Comparison of ENCODE assay signal across 23 cellular contexts in the genomic region with DNA sequence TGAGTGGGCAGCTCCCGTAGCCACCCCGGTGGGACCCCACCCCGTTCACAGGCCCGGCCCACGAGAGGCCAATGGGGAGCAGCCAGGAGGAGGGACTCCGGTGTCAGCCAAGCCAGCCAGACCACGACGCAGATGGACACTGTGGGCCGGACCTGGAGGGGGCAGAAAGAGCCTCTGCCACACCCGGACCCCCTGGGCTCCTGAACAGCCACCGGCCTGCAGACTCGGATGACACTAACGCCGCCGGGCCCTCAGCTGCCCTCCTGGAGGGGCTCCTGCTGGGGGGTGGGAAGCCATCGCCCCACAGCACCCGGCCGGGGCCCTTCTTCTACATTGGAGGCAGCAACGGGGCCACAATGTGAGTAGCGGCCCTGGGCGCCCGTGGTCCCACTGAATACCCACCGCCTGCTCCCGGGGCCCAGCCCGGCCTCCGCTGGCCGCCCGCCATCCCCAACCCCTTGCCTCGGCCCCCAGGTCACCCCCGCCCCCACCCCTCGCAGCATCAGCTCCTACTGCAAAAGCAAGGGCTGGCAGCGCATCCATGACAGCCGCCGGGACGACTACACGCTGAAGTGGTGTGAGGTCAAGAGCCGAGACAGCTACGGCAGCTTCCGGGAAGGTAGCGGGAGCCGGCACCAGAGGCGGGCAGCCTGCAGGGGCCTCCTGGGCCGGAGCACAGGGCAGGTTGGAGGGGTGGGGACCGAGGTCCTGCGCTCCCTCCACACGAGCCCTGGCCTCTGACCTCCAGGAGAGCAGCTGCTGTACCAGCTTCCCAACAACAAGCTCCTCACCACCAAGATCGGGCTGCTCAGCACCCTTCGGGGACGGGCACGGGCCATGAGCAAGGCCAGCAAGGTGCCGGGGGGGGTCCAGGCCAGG. TPM values are rescaled to one million over a fixed set of nuclear protein-coding genes. Genes with fewer than 3 reads are reported as not detected.
DNase-seq lines count a peak whose midpoint lies in the region; ATAC-seq and TF ChIP-seq lines count a peak whose summit lies in the region.
"Had no signal": no experiment of that assay in that cellular context is flagged by ENCODE, and none has a peak within 500 bp of the region (broad histone marks: within the 10 kb centered on the region; RNA-seq: fewer than 3 reads in every experiment).

No MANE protein-coding gene starts in this region.

- no peak overlapping the region for H3K27ac Mint-ChIP-seq in stimulated activated memory B cell treated with anti-CD40 and anti-IgM and Interleukin-4, amounts not matched to agents 10 μg/mL and 1 μg/mL and 100 μg/mL, for 72 hours
- H3K27ac Mint-ChIP-seq: activated naive CD8-positive, alpha-beta T cell treated with anti-CD3 and anti-CD28 coated beads for 36 hours; activated T-cell treated with anti-CD3 and anti-CD28 coated beads, Interleukin-2, amount 50 U/mL, for 24 hours; T-helper 2 cell treated with Interferon-gamma antibody and Interleukin-4, amounts not matched to agents 5 μg/mL and 100 μg/mL, for 36 hours had no signal

- POLR2A ChIA-PET in SK-N-SH (lab: Yijun Ruan, JAX): no interaction called here

- peaks cover 65% of the 10 kb centered on the region for H3K27me3 Mint-ChIP-seq in stimulated activated memory B cell treated with anti-CD40 and anti-IgM and Interleukin-4, amounts not matched to agents 10 μg/mL and 1 μg/mL and 100 μg/mL, for 72 hours

- peak; percentile 37 for DNase-seq in SK-N-SH
- DNase-seq in left cardiac atrium: peak; percentile 20
- DNase-seq in SKM-1 treated with dmso at 0.1 percent for 144 hours (lab: John Stamatoyannopoulos, UW; ENCODE audit: unreplicated experiment): no peak
- no peak for DNase-seq in activated CD4-positive, alpha-beta T cell treated with anti-CD3 and anti-CD28 coated beads for 4 hours
- DNase-seq: activated CD4-positive, alpha-beta T cell treated with anti-CD3 and anti-CD28 coated beads, Interleukin-2, amount 50 U/mL, for 1 hour; activated naive CD8-positive, alpha-beta T cell treated with anti-CD3 and anti-CD28 coated beads for 36 hours; activated T-cell treated with anti-CD3 and anti-CD28 coated beads, Interleukin-2, amount 50 U/mL, for 24 hours; CD4-positive, alpha-beta memory T cell; effector memory CD4-positive, alpha-beta T cell; EL; NCI-H82; retina; stimulated activated CD4-positive, alpha-beta T cell treated with anti-CD3 and anti-CD28 coated beads, Interleukin-1b, Interleukin-23, amount 100 ng/mL, for 48 hours had no signal

- H3F3A ChIP-seq in SK-N-SH (replicated peaks; ENCODE audit: insufficient read depth): no peaks in the 10 kb centered on the region

- H3K9me3 ChIP-seq in SK-N-SH: no peaks in the 10 kb centered on the region
- H3K9me3 ChIP-seq: A549, breast epithelium, HAP-1 had no signal

- no peaks in the 10 kb centered on the region for H3K4me1 ChIP-seq in SK-N-SH (ENCODE audit: control insufficient read depth in 1 of 2, insufficient read depth in 2 of 2, low read depth in 1 of 2, low read length in 1 of 2)
- H3K4me1 ChIP-seq: A549, breast epithelium, HAP-1 had no signal

- H4K20me1 ChIP-seq in SK-N-SH (ENCODE audit: insufficient read depth): no peaks in the 10 kb centered on the region

- ATAC-seq in SK-N-SH treated with all-trans-retinoic acid at 6 μM for 48 hours (no peak), left cardiac atrium (no peak)
- peak; percentile 1 for ATAC-seq in stimulated activated memory B cell treated with anti-CD40 and anti-IgM and Interleukin-4, amounts not matched to agents 10 μg/mL and 1 μg/mL and 100 μg/mL, for 72 hours
- ATAC-seq: A549 had no signal

- no peak overlapping the region for H3K4me2 ChIP-seq in SK-N-SH
- H3K4me2 ChIP-seq: A549 had no signal

- TF ChIP-seq RAD21 in SK-N-SH (IDR thresholded peaks at IDR 0.05; ENCODE audit: low read length): no peak

- 61% methylated on average over 8 of the region's 51 CpGs for WGBS in SK-N-SH (ENCODE audit: low lambda C conversion rate)

- no peak overlapping the region for H3K4me3 Mint-ChIP-seq in stimulated activated memory B cell treated with anti-CD40 and anti-IgM and Interleukin-4, amounts not matched to agents 10 μg/mL and 1 μg/mL and 100 μg/mL, for 72 hours
- H3K4me3 Mint-ChIP-seq: activated naive CD8-positive, alpha-beta T cell treated with anti-CD3 and anti-CD28 coated beads for 36 hours; activated T-cell treated with anti-CD3 and anti-CD28 coated beads, Interleukin-2, amount 50 U/mL, for 24 hours; CD4-positive, alpha-beta memory T cell; nephron; T-helper 2 cell treated with Interferon-gamma antibody and Interleukin-4, amounts not matched to agents 5 μg/mL and 100 μg/mL, for 36 hours had no signal

- H3K36me3 Mint-ChIP-seq in stimulated activated memory B cell treated with anti-CD40 and anti-IgM and Interleukin-4, amounts not matched to agents 10 μg/mL and 1 μg/mL and 100 μg/mL, for 72 hours: no peaks in the 10 kb centered on the region
- H3K36me3 Mint-ChIP-seq: activated naive CD8-positive, alpha-beta T cell treated with anti-CD3 and anti-CD28 coated beads for 36 hours; CD4-positive, alpha-beta memory T cell had no signal

- no peaks in the 10 kb centered on the region for H3K9me3 Mint-ChIP-seq in stimulated activated memory B cell treated with anti-CD40 and anti-IgM and Interleukin-4, amounts not matched to agents 10 μg/mL and 1 μg/mL and 100 μg/mL, for 72 hours
- H3K9me3 Mint-ChIP-seq: activated naive CD8-positive, alpha-beta T cell treated with anti-CD3 and anti-CD28 coated beads for 36 hours; activated T-cell treated with anti-CD3 and anti-CD28 coated beads, Interleukin-2, amount 50 U/mL, for 24 hours; nephron; T-helper 2 cell treated with Interferon-gamma antibody and Interleukin-4, amounts not matched to agents 5 μg/mL and 100 μg/mL, for 36 hours had no signal

- H3K9me2 ChIP-seq in SK-N-SH: no peaks in the 10 kb centered on the region

- no peak overlapping the region for H2AFZ ChIP-seq in SK-N-SH (ENCODE audit: low read depth)

- no peak for TF ChIP-seq EP300 in SK-N-SH (IDR thresholded peaks at IDR 0.05; ENCODE audit: borderline replicate concordance in 1 of 2, low read depth in 1 of 2, low read length in 1 of 2)

- intact Hi-C loops in left cardiac atrium (cut with DNase I): no loop called here

- no peak overlapping the region for H3K9ac ChIP-seq in SK-N-SH

- no peak overlapping the region for H3K4me3 ChIP-seq in SK-N-SH (ENCODE audit: low read depth in 2 of 2, low read length in 1 of 2)
- H3K4me3 ChIP-seq: A549, breast epithelium, HAP-1 had no signal

- CTCF ChIA-PET in SK-N-SH (lab: Yijun Ruan, JAX): interaction anchor here (0.6 kb wide), 1 partner anchor 219 kb away, joined by 3 read pairs; a partner anchor contains a TSS

- no peak for TF ChIP-seq CTCF in SK-N-SH (IDR thresholded peaks at IDR 0.05)

- H3K4me1 Mint-ChIP-seq in stimulated activated memory B cell treated with anti-CD40 and anti-IgM and Interleukin-4, amounts not matched to agents 10 μg/mL and 1 μg/mL and 100 μg/mL, for 72 hours: peaks cover 39% of the 10 kb centered on the region

- no peaks in the 10 kb centered on the region for H3K36me3 ChIP-seq in SK-N-SH (replicated peaks in 1 of 2; ENCODE audit: control insufficient read depth in 1 of 2, insufficient read depth in 2 of 2, low read length in 1 of 2)
- H3K36me3 ChIP-seq: breast epithelium, HAP-1 had no signal

- H3K27ac ChIP-seq in SK-N-SH (ENCODE audit: low read depth in 2 of 2, low read length in 1 of 2): no peak overlapping the region
- H3K27ac ChIP-seq: A549, breast epithelium had no signal

- H3K79me2 ChIP-seq in SK-N-SH (ENCODE audit: insufficient read depth): no peaks in the 10 kb centered on the region

- no peaks in the 10 kb centered on the region for H3K27me3 ChIP-seq in SK-N-SH (ENCODE audit: insufficient read depth)
- H3K27me3 ChIP-seq: breast epithelium had no signal

TF ChIP-seq in SK-N-SH, 30 proteins besides CTCF, POLR2A, EP300 and RAD21 (continues in another document):
- TF ChIP-seq, protein P1, sequence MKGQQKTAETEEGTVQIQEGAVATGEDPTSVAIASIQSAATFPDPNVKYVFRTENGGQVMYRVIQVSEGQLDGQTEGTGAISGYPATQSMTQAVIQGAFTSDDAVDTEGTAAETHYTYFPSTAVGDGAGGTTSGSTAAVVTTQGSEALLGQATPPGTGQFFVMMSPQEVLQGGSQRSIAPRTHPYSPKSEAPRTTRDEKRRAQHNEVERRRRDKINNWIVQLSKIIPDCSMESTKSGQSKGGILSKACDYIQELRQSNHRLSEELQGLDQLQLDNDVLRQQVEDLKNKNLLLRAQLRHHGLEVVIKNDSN (IDR thresholded peaks at IDR 0.05; ENCODE audit: borderline replicate concordance, low read depth): no peak

TF ChIP-seq in SK-N-SH treated with all-trans-retinoic acid at 6 μM for 48 hours, 23 proteins besides CTCF, POLR2A, EP300 and RAD21:
- TF ChIP-seq GLIS3 (CRISPR knock-in tag; IDR thresholded peaks at IDR 0.05): no peak

RNA-seq across cellular contexts. Expression of a gene that starts 6.5 kb away (rescaled TPM):
- not detected in 2 replicates for polyA plus RNA-seq in SK-N-SH (2012; rRNA removed)
- not detected in 2 replicates for polyA plus RNA-seq in SK-N-SH (2012; cell fraction: cytosol; rRNA removed)
- polyA plus RNA-seq in SK-N-SH (2012; cell fraction: nucleus; rRNA removed): not detected in 2 replicates
- not detected for total RNA-seq in left cardiac atrium
- total RNA-seq: activated naive CD8-positive, alpha-beta T cell treated with anti-CD3 and anti-CD28 coated beads for 36 hours; CD4-positive, alpha-beta memory T cell; liver; RPMI7951; temporal lobe had no signal
- polyA plus RNA-seq: A549, liver had no signal

RNA-seq across cellular contexts. Expression of a gene that starts 26.2 kb away (rescaled TPM):
- 0.05 TPM in 1 of 2 replicates, not detected in the other for polyA plus RNA-seq in SK-N-SH (2012; rRNA removed)
- polyA plus RNA-seq in SK-N-SH (2012; cell fraction: cytosol; rRNA removed): 0.03 and 0.06 TPM in 2 replicates
- 0.41 TPM in 1 of 2 replicates, not detected in the other for polyA plus RNA-seq in SK-N-SH (2012; cell fraction: nucleus; rRNA removed)
- under 1 TPM in 1 of 2 donors, not detected in 1; 0.44 TPM for total RNA-seq in left cardiac atrium
- total RNA-seq: RPMI7951, temporal lobe had no signal
- polyA plus RNA-seq: A549 had no signal

RNA-seq across cellular contexts. Expression of a gene that starts 33.7 kb away (rescaled TPM):
- polyA plus RNA-seq in SK-N-SH (2012; rRNA removed): not detected in 2 replicates
- not detected in 2 replicates for polyA plus RNA-seq in SK-N-SH (2012; cell fraction: cytosol; rRNA removed)
- polyA plus RNA-seq in SK-N-SH (2012; cell fraction: nucleus; rRNA removed): 0.08 and 0.13 TPM in 2 replicates
- 1 to 10 TPM; 1.2 to 1.6 TPM for total RNA-seq in left cardiac atrium
- total RNA-seq: RPMI7951, temporal lobe had no signal
- polyA plus RNA-seq: A549 had no signal

RNA-seq across cellular contexts. Expression of a gene that starts 51.6 kb away (rescaled TPM):
- 182 and 265 TPM in 2 replicates for polyA plus RNA-seq in SK-N-SH (2012; rRNA removed)
- 160 and 235 TPM in 2 replicates for polyA plus RNA-seq in SK-N-SH (2012; cell fraction: cytosol; rRNA removed)
- 199 and 219 TPM in 2 replicates for polyA plus RNA-seq in SK-N-SH (2012; cell fraction: nucleus; rRNA removed)
- total RNA-seq in left cardiac atrium: 100 to 1,000 TPM; 132 to 173 TPM

RNA-seq across cellular contexts. Expression of a gene that starts 51.8 kb away (rescaled TPM):
- 32.0 and 38.8 TPM in 2 replicates for polyA plus RNA-seq in SK-N-SH (2012; rRNA removed)
- 28.3 and 34.5 TPM in 2 replicates for polyA plus RNA-seq in SK-N-SH (2012; cell fraction: cytosol; rRNA removed)
- 18.1 and 18.7 TPM in 2 replicates for polyA plus RNA-seq in SK-N-SH (2012; cell fraction: nucleus; rRNA removed)
- total RNA-seq in left cardiac atrium: 10 to 100 TPM; 11.3 to 16.0 TPM

Comparison
In these comparisons a context has a peak if more than half of its experiments do, and no peak if none do; other contexts are left out.
1. DNase-seq: peak in SK-N-SH (single experiment) and left cardiac atrium (single experiment); none in SKM-1 treated with dmso at 0.1 percent for 144 hours (single experiment) and activated CD4-positive, alpha-beta T cell treated with anti-CD3 and anti-CD28 coated beads for 4 hours (0 of 2).